ENCODE assay signal across 21 cellular contexts in genomic region chr13:104593251-104593576, GRCh38.
"Had no signal": no experiment of that assay in that cellular context is flagged by ENCODE, and none has a peak within 500 bp of the region (broad histone marks: within the 10 kb centered on the region; RNA-seq: fewer than 3 reads in every experiment).

No MANE protein-coding gene starts in this region.

- H3K4me3 Mint-ChIP-seq: naive thymus-derived CD8-positive, alpha-beta T cell; stimulated activated effector memory CD8-positive, alpha-beta T cell treated with anti-CD3 and anti-CD28 coated beads, Interleukin-12 subunit alpha, Interleukin-12 subunit beta, amount 100 ng/mL, for 72 hours had no signal

- H3K27me3 ChIP-seq: dorsolateral prefrontal cortex, gastrocnemius medialis, ovary, sigmoid colon, stomach, thyroid gland had no signal

- H3K4me1 Mint-ChIP-seq: stimulated activated effector memory CD8-positive, alpha-beta T cell treated with anti-CD3 and anti-CD28 coated beads, Interleukin-12 subunit alpha, Interleukin-12 subunit beta, amount 100 ng/mL, for 72 hours had no signal

- H3K27ac ChIP-seq: dorsolateral prefrontal cortex, gastrocnemius medialis, ovary, psoas muscle, sigmoid colon, stomach, thyroid gland had no signal

- H3K4me3 ChIP-seq: dorsolateral prefrontal cortex, gastrocnemius medialis, ovary, psoas muscle, sigmoid colon, stomach, thyroid gland had no signal

- H3K27ac Mint-ChIP-seq: naive thymus-derived CD8-positive, alpha-beta T cell; stimulated activated effector memory CD8-positive, alpha-beta T cell treated with anti-CD3 and anti-CD28 coated beads, Interleukin-12 subunit alpha, Interleukin-12 subunit beta, amount 100 ng/mL, for 72 hours had no signal

- DNase-seq: dorsolateral prefrontal cortex; effector CD4-positive, alpha-beta T cell; foreskin fibroblast; gastrocnemius medialis; head of caudate nucleus; left ventricle myocardium superior; mesenchymal stem cell; naive thymus-derived CD8-positive, alpha-beta T cell; occipital lobe; ovary; posterior cingulate gyrus; psoas muscle; right cardiac atrium; sigmoid colon; stimulated activated CD4-positive, alpha-beta T cell treated with anti-CD3 and anti-CD28 coated beads, Interleukin-2, amount 100 ng/mL, for 24 hours; stimulated activated CD4-positive, alpha-beta T cell treated with anti-CD3 and anti-CD28 coated beads, Interleukin-4, amount 100 ng/mL, for 24 hours; stimulated activated naive CD4-positive, alpha-beta T cell treated with Interleukin-2 at 50 U/mL for 16 hours; stomach; thyroid gland had no signal

- H3K36me3 ChIP-seq: gastrocnemius medialis, ovary, sigmoid colon, stomach, thyroid gland had no signal

- H3K4me1 ChIP-seq: gastrocnemius medialis, psoas muscle, stomach, thyroid gland had no signal

- H3K9me3 ChIP-seq: gastrocnemius medialis, ovary, psoas muscle, sigmoid colon, stomach, thyroid gland had no signal

- H3K36me3 Mint-ChIP-seq: naive thymus-derived CD8-positive, alpha-beta T cell; stimulated activated effector memory CD8-positive, alpha-beta T cell treated with anti-CD3 and anti-CD28 coated beads, Interleukin-12 subunit alpha, Interleukin-12 subunit beta, amount 100 ng/mL, for 72 hours had no signal

- ATAC-seq: esophagus mucosa; gastrocnemius medialis; left ventricle myocardium superior; naive thymus-derived CD8-positive, alpha-beta T cell; psoas muscle; right cardiac atrium; stimulated activated effector memory CD8-positive, alpha-beta T cell treated with anti-CD3 and anti-CD28 coated beads, Interleukin-12 subunit alpha, Interleukin-12 subunit beta, amount 100 ng/mL, for 72 hours had no signal

- H3K9me3 Mint-ChIP-seq: naive thymus-derived CD8-positive, alpha-beta T cell had no signal
